In genomic region chrX:44989995-44990770, GRCh38 we compare ENCODE assay signal across 21 cellular contexts.
"Had no signal": no experiment of that assay in that cellular context is flagged by ENCODE, and none has a peak within 500 bp of the region (broad histone marks: within the 10 kb centered on the region; RNA-seq: fewer than 3 reads in every experiment).

No MANE protein-coding gene starts in this region.

- H3K9me3 ChIP-seq: sigmoid colon, transverse colon, uterus had no signal

- H3K4me2 ChIP-seq: neural progenitor cell, smooth muscle cell had no signal

- H3K4me3 ChIP-seq: heart left ventricle, lung, neural progenitor cell, sigmoid colon, smooth muscle cell, transverse colon, uterus had no signal

- H3K36me3 ChIP-seq: heart left ventricle, neural progenitor cell, sigmoid colon, transverse colon, uterus had no signal

- H3K27ac Mint-ChIP-seq: activated B cell treated with CpG ODN at 0.5 μM for 24 hours; activated CD4-positive, alpha-beta T cell treated with anti-CD3 and anti-CD28 coated beads for 36 hours; activated naive CD4-positive, alpha-beta T cell treated with anti-CD3 and anti-CD28 coated beads for 36 hours; neural progenitor cell; stimulated activated naive B cell treated with anti-CD40 and anti-IgM and Interleukin-4, amounts not matched to agents 10 μg/mL and 1 μg/mL and 100 μg/mL, for 72 hours had no signal

- H3K4me1 ChIP-seq: neural progenitor cell, sigmoid colon, uterus had no signal

- H3K9ac ChIP-seq: neural progenitor cell had no signal

- H3K27me3 ChIP-seq: heart left ventricle, neural progenitor cell, sigmoid colon, transverse colon, uterus had no signal

- ATAC-seq: activated CD4-positive, alpha-beta T cell treated with anti-CD3 and anti-CD28 coated beads for 36 hours; activated T-cell treated with anti-CD3 and anti-CD28 coated beads, Interleukin-2, amount 50 U/mL, for 4 hours; heart left ventricle; left colon; naive thymus-derived CD8-positive, alpha-beta T cell; stimulated activated naive B cell treated with anti-CD40 and anti-IgM and Interleukin-4, amounts not matched to agents 10 μg/mL and 1 μg/mL and 100 μg/mL, for 72 hours had no signal

- H3K9me3 Mint-ChIP-seq: activated B cell treated with CpG ODN at 0.5 μM for 24 hours had no signal

- DNase-seq: activated B cell treated with CpG ODN at 0.5 μM for 24 hours; activated CD4-positive, alpha-beta T cell treated with anti-CD3 and anti-CD28 coated beads for 36 hours; activated CD4-positive, alpha-beta T cell treated with anti-CD3 and anti-CD28 coated beads, Interleukin-2, amount 50 U/mL, for 48 hours; activated CD8-positive, alpha-beta memory T cell treated with anti-CD3 and anti-CD28 coated beads, Interleukin-2, amount 50 U/mL, for 48 hours; activated naive CD4-positive, alpha-beta T cell treated with anti-CD3 and anti-CD28 coated beads for 36 hours; activated T-cell treated with anti-CD3 and anti-CD28 coated beads, Interleukin-2, amount 50 U/mL, for 4 hours; cortex of kidney; heart left ventricle; islet precursor cell; left colon; naive thymus-derived CD8-positive, alpha-beta T cell; sigmoid colon; stimulated activated CD4-positive, alpha-beta T cell treated with anti-CD3 and anti-CD28 coated beads, Interleukin-15, amount 100 ng/mL, for 24 hours; stimulated activated naive B cell treated with anti-CD40 and anti-IgM and Interleukin-4, amounts not matched to agents 10 μg/mL and 1 μg/mL and 100 μg/mL, for 72 hours; T1000; transverse colon; uterus had no signal

- H3K27ac ChIP-seq: epithelial cell of prostate, heart left ventricle, neural progenitor cell, sigmoid colon, transverse colon, uterus had no signal
